In genomic region chr15:96160269-96160668, GRCh38 we compare ENCODE assay signal across 11 cellular contexts.
A peak's percentile ranks its signal among the peaks of the same experiment; 100 is the strongest.
DNase-seq lines count a peak whose midpoint lies in the region; ATAC-seq, FAIRE-seq and TF ChIP-seq lines count a peak whose summit lies in the region.
"Had no signal": no experiment of that assay in that cellular context is flagged by ENCODE, and none has a peak within 500 bp of the region (broad histone marks: within the 10 kb centered on the region; RNA-seq: fewer than 3 reads in every experiment).

No MANE protein-coding gene starts in this region.

- no peak overlapping the region for H3K4me3 Mint-ChIP-seq in astrocyte (ENCODE audit: unreplicated experiment)
- H3K4me3 Mint-ChIP-seq: activated CD4-positive, alpha-beta T cell treated with anti-CD3 and anti-CD28 coated beads for 36 hours had no signal

- peaks cover 10% of the 10 kb centered on the region for H3K27me3 Mint-ChIP-seq in astrocyte (ENCODE audit: low read depth, unreplicated experiment)

- no peak for FAIRE-seq in astrocyte (lab: Jason Lieb, UNC)
- FAIRE-seq: HTR-8/SVneo had no signal

- H3K36me3 ChIP-seq in astrocyte (ENCODE audit: insufficient read depth, low read length), result no peaks in the 10 kb centered on the region
- H3K36me3 ChIP-seq in osteoblast (ENCODE audit: insufficient read depth, low read length), result no peaks in the 10 kb centered on the region
- H3K36me3 ChIP-seq in uterus, result no peaks in the 10 kb centered on the region

- H2AFZ ChIP-seq in astrocyte (ENCODE audit: low read depth, low read length) (no peak overlapping the region), osteoblast (ENCODE audit: low read length) (no peak overlapping the region)

- TF ChIP-seq POLR2A in uterus (IDR thresholded peaks at IDR 0.05), result no peak

- ATAC-seq in GM19455 (IDR thresholded peaks at IDR 0.05; ENCODE audit: unreplicated experiment), result no peak
- no peak for ATAC-seq in GM21786 (IDR thresholded peaks at IDR 0.05; ENCODE audit: unreplicated experiment)
- ATAC-seq: activated CD4-positive, alpha-beta T cell treated with anti-CD3 and anti-CD28 coated beads for 36 hours had no signal

- peak overlapping the region; percentile 2 for H3K4me2 ChIP-seq in astrocyte (ENCODE audit: low read length)
- H3K4me2 ChIP-seq in osteoblast (ENCODE audit: insufficient read depth, low read length), result peak overlapping the region; percentile 46

- no peak for TF ChIP-seq CTCF in astrocyte (IDR thresholded peaks at IDR 0.05; ENCODE audit: insufficient read depth, low read depth, low read length)
- no peak for TF ChIP-seq CTCF in fibroblast of pulmonary artery (IDR thresholded peaks at IDR 0.05; ENCODE audit: low read length, missing control alignments)
- no peak for TF ChIP-seq CTCF in osteoblast (IDR thresholded peaks at IDR 0.05; ENCODE audit: extremely low read depth, low read depth, low read length)
- TF ChIP-seq CTCF in uterus (IDR thresholded peaks at IDR 0.05), result no peak

- no peaks in the 10 kb centered on the region for H4K20me1 ChIP-seq in astrocyte (ENCODE audit: insufficient read depth, low read length)
- no peaks in the 10 kb centered on the region for H4K20me1 ChIP-seq in osteoblast (ENCODE audit: insufficient read depth, low read length)

- H3K4me3 ChIP-seq in astrocyte (ENCODE audit: insufficient read depth, low read depth, low read length) (no peak overlapping the region), fibroblast of pulmonary artery (replicated peaks; ENCODE audit: low read depth, low read length) (no peak overlapping the region), osteoblast (ENCODE audit: insufficient read depth, low read length) (no peak overlapping the region), uterus (peak overlapping the region in 1 of 2 donors; percentile 1)

- H3K79me2 ChIP-seq in astrocyte (ENCODE audit: insufficient read depth, low read length) (no peaks in the 10 kb centered on the region), osteoblast (ENCODE audit: insufficient read depth, low read length) (no peaks in the 10 kb centered on the region)

- H3K9me3 ChIP-seq in astrocyte (ENCODE audit: insufficient read depth, low read depth, low read length), result no peaks in the 10 kb centered on the region
- no peaks in the 10 kb centered on the region for H3K9me3 ChIP-seq in osteoblast (ENCODE audit: low read depth, low read length)
- no peaks in the 10 kb centered on the region for H3K9me3 ChIP-seq in uterus

- no peaks in the 10 kb centered on the region for H3K27me3 ChIP-seq in astrocyte (ENCODE audit: insufficient read depth, low read length)
- no peaks in the 10 kb centered on the region for H3K27me3 ChIP-seq in osteoblast (ENCODE audit: insufficient read depth, low read length)
- no peaks in the 10 kb centered on the region for H3K27me3 ChIP-seq in uterus

- DNase-seq in astrocyte (ENCODE audit: low read depth) (peak; percentile 43), fibroblast of pulmonary artery (ENCODE audit: low read depth) (peak; percentile 61), osteoblast (ENCODE audit: insufficient read length, low spot score, missing footprints) (no peak), uterus (peak; percentile 76 to 78), GDM1 (lab: John Stamatoyannopoulos, UW) (no peak)
- DNase-seq: activated CD4-positive, alpha-beta T cell treated with anti-CD3 and anti-CD28 coated beads for 36 hours; glutamatergic neuron; stimulated activated CD4-positive, alpha-beta T cell treated with anti-CD3 and anti-CD28 coated beads, Interleukin-15, amount 100 ng/mL, for 24 hours had no signal

- no peak overlapping the region for H3K27ac Mint-ChIP-seq in astrocyte (ENCODE audit: unreplicated experiment)
- H3K27ac Mint-ChIP-seq: activated CD4-positive, alpha-beta T cell treated with anti-CD3 and anti-CD28 coated beads for 36 hours had no signal

- intact Hi-C loops in uterus (cut with DNase I; ENCODE audit: low total_unique reads), result no loop called here

- H3K9me3 Mint-ChIP-seq in astrocyte (ENCODE audit: unreplicated experiment), result no peaks in the 10 kb centered on the region

- H3K36me3 Mint-ChIP-seq in astrocyte (ENCODE audit: low read depth, unreplicated experiment), result no peaks in the 10 kb centered on the region

- no peaks in the 10 kb centered on the region for H3K4me1 ChIP-seq in astrocyte (ENCODE audit: insufficient read depth, low read length)
- H3K4me1 ChIP-seq in osteoblast (ENCODE audit: insufficient read depth, low read length), result no peaks in the 10 kb centered on the region
- peaks cover 4 to 6% of the 10 kb centered on the region in 2 donors for H3K4me1 ChIP-seq in uterus

- H3K4me1 Mint-ChIP-seq in astrocyte (ENCODE audit: low read depth, unreplicated experiment), result no peaks in the 10 kb centered on the region
- H3K4me1 Mint-ChIP-seq: activated CD4-positive, alpha-beta T cell treated with anti-CD3 and anti-CD28 coated beads for 36 hours had no signal

- H3K9ac ChIP-seq in astrocyte (ENCODE audit: low read length), result no peak overlapping the region

- no peak overlapping the region for H3K27ac ChIP-seq in astrocyte (ENCODE audit: low read depth, low read length)
- no peak overlapping the region for H3K27ac ChIP-seq in osteoblast (ENCODE audit: low read depth, low read length)
- H3K27ac ChIP-seq in uterus, result peak overlapping the region; percentile 73 to 76

Comparison
In these comparisons a context has a peak if more than half of its experiments do, and no peak if none do; other contexts are left out.
1. DNase-seq: peak in astrocyte (single experiment), fibroblast of pulmonary artery (single experiment) and uterus (2 of 2); none in osteoblast (single experiment) and GDM1 (single experiment).
2. H3K27ac ChIP-seq: peak in uterus (2 of 2); none in astrocyte (single experiment) and osteoblast (single experiment).